16 cellular contexts compared by ENCODE assay signal in genomic region chr2:175140332-175140731, GRCh38. TPM values are rescaled to one million over a fixed set of nuclear protein-coding genes. Genes with fewer than 3 reads are reported as not detected.
DNase-seq lines count a peak whose midpoint lies in the region; ATAC-seq, FAIRE-seq and TF ChIP-seq lines count a peak whose summit lies in the region.
"Had no signal": no experiment of that assay in that cellular context is flagged by ENCODE, and none has a peak within 500 bp of the region (broad histone marks: within the 10 kb centered on the region; RNA-seq: fewer than 3 reads in every experiment).

No MANE protein-coding gene starts in this region.

- no peak overlapping the region for H3K27ac ChIP-seq in KMS-11

- H3K36me3 ChIP-seq in KMS-11 (ENCODE audit: insufficient read depth): 0 out of 2 replicates have a peak, but pooled peaks cover 4% of the 10 kb centered on the region
- H3K36me3 ChIP-seq: HAP-1 had no signal

- peaks cover 25% of the 10 kb centered on the region for H3K4me1 Mint-ChIP-seq in T-helper 17 cell
- peaks cover 7% of the 10 kb centered on the region for H3K4me1 Mint-ChIP-seq in mesothelial cell of epicardium
- H3K4me1 Mint-ChIP-seq in stimulated activated effector memory CD8-positive, alpha-beta T cell treated with anti-CD3 and anti-CD28 coated beads, Interleukin-12 subunit alpha, Interleukin-12 subunit beta, amount 100 ng/mL, for 72 hours: peaks cover 38% of the 10 kb centered on the region

- no peak overlapping the region for H3K9ac ChIP-seq in KMS-11

- H3K79me2 ChIP-seq in KMS-11 (ENCODE audit: insufficient read depth, low read depth): peaks cover 82% of the 10 kb centered on the region

- H3K4me2 ChIP-seq in KMS-11: 0 out of 2 replicates have a peak overlapping the region, but pooled peaks have one; percentile 6

- peaks cover 80% of the 10 kb centered on the region for H3K4me1 ChIP-seq in KMS-11 (ENCODE audit: low read depth, poor library complexity, severe bottlenecking)

- H2AFZ ChIP-seq in KMS-11 (ENCODE audit: low read depth): no peak overlapping the region

- no peak for FAIRE-seq in GM12891 (lab: Jason Lieb, UNC)

- H3K36me3 Mint-ChIP-seq in T-helper 17 cell (ENCODE audit: low read depth): peaks cover 5% of the 10 kb centered on the region
- peaks cover 21% of the 10 kb centered on the region for H3K36me3 Mint-ChIP-seq in mesothelial cell of epicardium
- peaks cover 55% of the 10 kb centered on the region for H3K36me3 Mint-ChIP-seq in stimulated activated effector memory CD8-positive, alpha-beta T cell treated with anti-CD3 and anti-CD28 coated beads, Interleukin-12 subunit alpha, Interleukin-12 subunit beta, amount 100 ng/mL, for 72 hours

- TF ChIP-seq CTCF in KMS-11 (conservative IDR thresholded peaks at IDR 0.05; ENCODE audit: low read depth, low read length) (no peak), mesothelial cell of epicardium (IDR thresholded peaks at IDR 0.05; ENCODE audit: unreplicated experiment) (no peak)

- DNase-seq in T-helper 17 cell (no peak), mesothelial cell of epicardium (ENCODE audit: low spot score in 2 of 2, unreplicated experiment in 2 of 2) (no peak), hippocampal formation (lab: John Stamatoyannopoulos, UW) (no peak), GM12891 (ENCODE audit: insufficient read length, low spot score) (no peak), NCI-H1436 (lab: John Stamatoyannopoulos, UW) (no peak)
- DNase-seq in stimulated activated effector memory CD8-positive, alpha-beta T cell treated with anti-CD3 and anti-CD28 coated beads, Interleukin-12 subunit alpha, Interleukin-12 subunit beta, amount 100 ng/mL, for 72 hours (ENCODE audit: low spot score in 2 of 2): no peak
- DNase-seq: C1 segment of cervical spinal cord; Calu3; CD4-positive, alpha-beta memory T cell; COR-L47; DMS153; DND-41; GOT3; HFFc6 had no signal

- no peak overlapping the region for H3K4me3 ChIP-seq in KMS-11 (IDR thresholded peaks at IDR 0.05; ENCODE audit: insufficient read depth, low read depth, low read length)
- H3K4me3 ChIP-seq: HAP-1 had no signal

- no peaks in the 10 kb centered on the region for H3K27me3 ChIP-seq in KMS-11 (ENCODE audit: insufficient read depth, low read depth)

- no peaks in the 10 kb centered on the region for H3K9me3 Mint-ChIP-seq in mesothelial cell of epicardium
- H3K9me3 Mint-ChIP-seq in stimulated activated effector memory CD8-positive, alpha-beta T cell treated with anti-CD3 and anti-CD28 coated beads, Interleukin-12 subunit alpha, Interleukin-12 subunit beta, amount 100 ng/mL, for 72 hours: no peaks in the 10 kb centered on the region
- H3K9me3 Mint-ChIP-seq: CD4-positive, alpha-beta memory T cell; HFFc6 had no signal

- no peaks in the 10 kb centered on the region for H4K20me1 ChIP-seq in KMS-11 (ENCODE audit: insufficient read depth)

- no peaks in the 10 kb centered on the region for H3K9me3 ChIP-seq in T-helper 17 cell (ENCODE audit: control insufficient read depth, low read length, poor library complexity, severe bottlenecking)
- H3K9me3 ChIP-seq: HAP-1 had no signal

- no peak for TF ChIP-seq POLR2A in GM12891 (IDR thresholded peaks at IDR 0.05; ENCODE audit: low read depth, low read length)

- H3K27ac Mint-ChIP-seq in T-helper 17 cell (peak overlapping the region; percentile 27), mesothelial cell of epicardium (peak overlapping the region; percentile 30)
- H3K27ac Mint-ChIP-seq in stimulated activated effector memory CD8-positive, alpha-beta T cell treated with anti-CD3 and anti-CD28 coated beads, Interleukin-12 subunit alpha, Interleukin-12 subunit beta, amount 100 ng/mL, for 72 hours: no peak overlapping the region

- H3K4me3 Mint-ChIP-seq in T-helper 17 cell: no peak overlapping the region
- H3K4me3 Mint-ChIP-seq in mesothelial cell of epicardium: no peak overlapping the region
- H3K4me3 Mint-ChIP-seq in stimulated activated effector memory CD8-positive, alpha-beta T cell treated with anti-CD3 and anti-CD28 coated beads, Interleukin-12 subunit alpha, Interleukin-12 subunit beta, amount 100 ng/mL, for 72 hours: no peak overlapping the region
- H3K4me3 Mint-ChIP-seq: HFFc6 had no signal

- no peak for ATAC-seq in T-helper 17 cell
- ATAC-seq in stimulated activated effector memory CD8-positive, alpha-beta T cell treated with anti-CD3 and anti-CD28 coated beads, Interleukin-12 subunit alpha, Interleukin-12 subunit beta, amount 100 ng/mL, for 72 hours: peak; percentile 78

- H3K27me3 Mint-ChIP-seq in T-helper 17 cell: no peaks in the 10 kb centered on the region
- no peaks in the 10 kb centered on the region for H3K27me3 Mint-ChIP-seq in mesothelial cell of epicardium (ENCODE audit: low read depth)
- H3K27me3 Mint-ChIP-seq: CD4-positive, alpha-beta memory T cell had no signal

TF ChIP-seq in GM12891, 5 proteins besides CTCF, POLR2A, EP300 and RAD21:
- TF ChIP-seq PAX5 (IDR thresholded peaks at IDR 0.05; ENCODE audit: insufficient read depth, low read length, severe bottlenecking) (no peak), TAF1 (IDR thresholded peaks at IDR 0.05; ENCODE audit: low read depth, low read length) (no peak), POU2F2 (IDR thresholded peaks at IDR 0.05; ENCODE audit: low read depth, low read length) (no peak), POLR2AphosphoS5 (IDR thresholded peaks at IDR 0.05; ENCODE audit: low read depth, low read length) (no peak), SPI1 (IDR thresholded peaks at IDR 0.05; ENCODE audit: low read depth, low read length) (no peak)

RNA-seq across cellular contexts. Expression of gene ATF2, which starts 27.7 kb away (rescaled TPM):
- 10 to 100 TPM; 52.2 to 54.0 TPM for total RNA-seq in T-helper 17 cell
- 60.6 to 70.3 TPM (median 62.7 TPM) in 3 replicates for total RNA-seq in mesothelial cell of epicardium
- 13.4 TPM for polyA plus RNA-seq in GM12891 (2012; ENCODE audit: low read depth, missing spikeins)

RNA-seq across cellular contexts. Expression of gene ATP5MC3, which starts 41.2 kb away (rescaled TPM):
- total RNA-seq in T-helper 17 cell: 10 to 100 TPM; 80.1 to 89.2 TPM
- 171 to 172 TPM (median 172 TPM) in 3 replicates for total RNA-seq in mesothelial cell of epicardium
- 461 TPM for polyA plus RNA-seq in GM12891 (2012; ENCODE audit: low read depth, missing spikeins)
